In genomic region chr12:76047060-76047459, GRCh38 we compare ENCODE assay signal across 1 cellular context.
TF ChIP-seq lines count a peak whose summit lies in the region.

No MANE protein-coding gene starts in this region.

TF ChIP-seq in IMR-90, 13 proteins besides CTCF, POLR2A, EP300 and RAD21:
- TF ChIP-seq MAFK (IDR thresholded peaks at IDR 0.05; ENCODE audit: low read depth, low read length), result no peak
- TF ChIP-seq NFE2L2 (IDR thresholded peaks at IDR 0.05; ENCODE audit: low read depth, low read length), result no peak
